11 cellular contexts compared by ENCODE assay signal in the genomic region with DNA sequence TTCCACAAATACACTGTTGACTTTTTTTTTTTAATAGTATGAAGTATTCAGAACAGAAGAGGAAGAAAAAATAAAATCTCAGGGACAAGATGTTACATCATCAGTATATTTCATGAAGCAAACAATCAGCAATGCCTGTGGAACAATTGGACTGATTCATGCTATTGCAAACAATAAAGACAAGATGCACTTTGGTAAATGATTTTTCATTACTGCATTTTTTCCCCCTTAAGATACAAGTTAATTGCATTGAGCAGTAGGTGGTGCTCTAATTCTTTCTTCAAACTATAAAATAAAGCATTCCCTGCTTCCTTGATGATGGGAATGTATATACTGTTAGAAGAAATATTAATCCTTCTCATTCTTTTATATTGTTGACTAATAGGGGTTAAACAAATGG. TPM values are rescaled to one million over a fixed set of nuclear protein-coding genes. Genes with fewer than 3 reads are reported as not detected.
DNase-seq lines count a peak whose midpoint lies in the region; ATAC-seq, FAIRE-seq and TF ChIP-seq lines count a peak whose summit lies in the region.
"Had no signal": no experiment of that assay in that cellular context is flagged by ENCODE, and none has a peak within 500 bp of the region (broad histone marks: within the 10 kb centered on the region; RNA-seq: fewer than 3 reads in every experiment).

No MANE protein-coding gene starts in this region.

- TF ChIP-seq POLR2A in HepG2 (IDR thresholded peaks at IDR 0.05; ENCODE audit: insufficient read depth in 1 of 2, low read depth in 2 of 2, low read length in 2 of 2) (no peak), right lobe of liver (IDR thresholded peaks at IDR 0.05) (no peak)

- H3K9me3 ChIP-seq in HepG2 (ENCODE audit: low read length) = no peaks in the 10 kb centered on the region
- H3K9me3 ChIP-seq in right lobe of liver = no peaks in the 10 kb centered on the region
- no peaks in the 10 kb centered on the region for H3K9me3 ChIP-seq in PC-3 (ENCODE audit: low read length)
- no peaks in the 10 kb centered on the region for H3K9me3 ChIP-seq in upper lobe of right lung
- H3K9me3 ChIP-seq: Peyer's patch had no signal

- no peaks in the 10 kb centered on the region for H3K4me1 Mint-ChIP-seq in activated CD4-positive, alpha-beta T cell treated with anti-CD3 and anti-CD28 coated beads for 36 hours
- H3K4me1 Mint-ChIP-seq: activated naive CD4-positive, alpha-beta T cell treated with anti-CD3 and anti-CD28 coated beads, Interleukin-2, amount 10 ng/mL, durations not matched to agents 7 days and 5 days had no signal

- H3K27ac ChIP-seq in HepG2 (ENCODE audit: extremely low read length, insufficient read depth, low read length) (no peak overlapping the region), right lobe of liver (no peak overlapping the region), PC-3 (ENCODE audit: low read length) (no peak overlapping the region), upper lobe of right lung (no peak overlapping the region)
- H3K27ac ChIP-seq: Peyer's patch had no signal

- TF ChIP-seq CTCF in HepG2 (CRISPR knock-in tag; IDR thresholded peaks at IDR 0.05) (peak; percentile 46), right lobe of liver (IDR thresholded peaks at IDR 0.05) (peak in 2 of 4 donors; percentile 16 to 21), PC-3 (conservative IDR thresholded peaks at IDR 0.05; ENCODE audit: low read depth, low read length) (peak; percentile 57), fibroblast of mammary gland (conservative IDR thresholded peaks at IDR 0.05; ENCODE audit: control insufficient read depth, insufficient read depth, low read depth, low read length) (peak; percentile 43), upper lobe of right lung (IDR thresholded peaks at IDR 0.05) (peak; percentile 29)

- no peak overlapping the region for H3K4me3 Mint-ChIP-seq in activated CD4-positive, alpha-beta T cell treated with anti-CD3 and anti-CD28 coated beads for 36 hours
- H3K4me3 Mint-ChIP-seq: activated naive CD4-positive, alpha-beta T cell treated with anti-CD3 and anti-CD28 coated beads, Interleukin-2, amount 10 ng/mL, durations not matched to agents 7 days and 5 days had no signal

- H3K4me3 ChIP-seq in HepG2 (replicated peaks in 1 of 3; ENCODE audit: insufficient read depth in 1 of 3, low read depth in 2 of 3, low read length in 3 of 3) (no peak overlapping the region), right lobe of liver (no peak overlapping the region), PC-3 (ENCODE audit: low read length) (no peak overlapping the region), fibroblast of mammary gland (ENCODE audit: control insufficient read depth, low read depth, low read length) (no peak overlapping the region), upper lobe of right lung (no peak overlapping the region)
- H3K4me3 ChIP-seq: Peyer's patch had no signal

- no peak overlapping the region for H3K9ac ChIP-seq in HepG2 (ENCODE audit: insufficient read depth, low read depth, low read length)
- H3K9ac ChIP-seq in PC-3 (ENCODE audit: low read length) = no peak overlapping the region

- CTCF ChIA-PET in HepG2 (lab: Yijun Ruan, JAX; ENCODE audit: low intra/inter-chr PET ratio, low total read pairs) (interaction anchor here (0.7 kb wide), 1 partner anchor 108 kb away, joined by 3 read pairs; no protein-coding TSS in a partner anchor), PC-3 (lab: Charles Lee) (no interaction called here)
- CTCF ChIA-PET in activated CD4-positive, alpha-beta T cell treated with anti-CD3 and anti-CD28 coated beads for 36 hours (lab: Charles Lee) = no interaction called here

- no peaks in the 10 kb centered on the region for H3K27me3 ChIP-seq in HepG2 (ENCODE audit: control insufficient read depth in 1 of 2, insufficient read depth in 2 of 2, low read length in 2 of 2)
- no peaks in the 10 kb centered on the region for H3K27me3 ChIP-seq in right lobe of liver
- no peaks in the 10 kb centered on the region for H3K27me3 ChIP-seq in PC-3 (ENCODE audit: low read length)
- H3K27me3 ChIP-seq in upper lobe of right lung = no peaks in the 10 kb centered on the region
- H3K27me3 ChIP-seq: Peyer's patch had no signal

- BruUV-seq in HepG2 (replicated peaks; lab: Mats Ljungman, UMichigan) (no TSS peak), PC-3 (replicated peaks; lab: Mats Ljungman, UMichigan) (no TSS peak)

- H3K36me3 Mint-ChIP-seq in activated CD4-positive, alpha-beta T cell treated with anti-CD3 and anti-CD28 coated beads for 36 hours (ENCODE audit: low read depth) = peaks cover 29% of the 10 kb centered on the region

- ATAC-seq in HepG2 = no peak
- no peak for ATAC-seq in right lobe of liver
- peak; percentile 89 for ATAC-seq in PC-3
- ATAC-seq in upper lobe of right lung = no peak
- no peak for ATAC-seq in GM19035 (IDR thresholded peaks at IDR 0.05; ENCODE audit: unreplicated experiment)
- no peak for ATAC-seq in activated CD4-positive, alpha-beta T cell treated with anti-CD3 and anti-CD28 coated beads for 36 hours
- ATAC-seq: left cardiac atrium had no signal

- no peak for TF ChIP-seq RAD21 in HepG2 (CRISPR knock-in tag; IDR thresholded peaks at IDR 0.05)

- no peaks in the 10 kb centered on the region for H3K9me2 ChIP-seq in PC-3 (replicated peaks; ENCODE audit: low read length)

- in situ Hi-C loops in HepG2 (cut with HindIII; ENCODE audit: extremely low pct_ligation_motif_present, low pct_unique_long_range_greater_than_20kb) = no loop called here

- H3K79me2 ChIP-seq in HepG2 (ENCODE audit: insufficient read depth, low read length) (no peaks in the 10 kb centered on the region), PC-3 (ENCODE audit: low read length) (no peaks in the 10 kb centered on the region)

- peaks cover 4% of the 10 kb centered on the region for H3F3A ChIP-seq in PC-3 (ENCODE audit: low read length, unreplicated experiment)

- peak; percentile 31 for DNase-seq in HepG2 (ENCODE audit: low spot score)
- no peak for DNase-seq in right lobe of liver
- DNase-seq in PC-3 = peak; percentile 64
- peak; percentile 60 for DNase-seq in fibroblast of mammary gland (ENCODE audit: low read depth)
- no peak for DNase-seq in upper lobe of right lung
- DNase-seq in NCI-H510A (lab: John Stamatoyannopoulos, UW) = no peak
- no peak for DNase-seq in activated CD4-positive, alpha-beta T cell treated with anti-CD3 and anti-CD28 coated beads for 36 hours
- DNase-seq: activated naive CD4-positive, alpha-beta T cell treated with anti-CD3 and anti-CD28 coated beads, Interleukin-2, amount 10 ng/mL, durations not matched to agents 7 days and 5 days; left cardiac atrium; Peyer's patch had no signal

- H3K27ac Mint-ChIP-seq in activated CD4-positive, alpha-beta T cell treated with anti-CD3 and anti-CD28 coated beads for 36 hours = no peak overlapping the region

- H3K9me3 Mint-ChIP-seq in activated CD4-positive, alpha-beta T cell treated with anti-CD3 and anti-CD28 coated beads for 36 hours (ENCODE audit: low read depth) = no peaks in the 10 kb centered on the region
- H3K9me3 Mint-ChIP-seq: activated naive CD4-positive, alpha-beta T cell treated with anti-CD3 and anti-CD28 coated beads, Interleukin-2, amount 10 ng/mL, durations not matched to agents 7 days and 5 days had no signal

- TF ChIP-seq EP300 in HepG2 (IDR thresholded peaks at IDR 0.05; ENCODE audit: low read depth in 2 of 2, low read length in 2 of 2) (no peak), HepG2 (CRISPR knock-in tag; IDR thresholded peaks at IDR 0.05; ENCODE audit: borderline replicate concordance) (no peak)

- no peak overlapping the region for H2AFZ ChIP-seq in HepG2 (ENCODE audit: low read length)
- H2AFZ ChIP-seq in PC-3 (ENCODE audit: low read length) = no peak overlapping the region

- no peak for FAIRE-seq in HepG2 (lab: Jason Lieb, UNC)

- no peaks in the 10 kb centered on the region for H3K27me3 Mint-ChIP-seq in activated CD4-positive, alpha-beta T cell treated with anti-CD3 and anti-CD28 coated beads for 36 hours
- H3K27me3 Mint-ChIP-seq: activated naive CD4-positive, alpha-beta T cell treated with anti-CD3 and anti-CD28 coated beads, Interleukin-2, amount 10 ng/mL, durations not matched to agents 7 days and 5 days had no signal

- intact Hi-C loops in HepG2 (cut with micrococcal nuclease; ENCODE audit: unreplicated experiment) (loop anchor here (5.0 kb wide), 1 partner anchor 71 kb away; the partner anchor contains the start of gene LMO7), right lobe of liver (cut with DNase I) (no loop called here), PC-3 (cut with micrococcal nuclease) (loop anchor here (2.0 to 5.0 kb wide), 3 partner anchors 56 to 108 kb away; partner anchors contain the start of gene LMO7), upper lobe of right lung (cut with DNase I) (no loop called here)
- intact Hi-C loops in activated CD4-positive, alpha-beta T cell treated with anti-CD3 and anti-CD28 coated beads for 36 hours (cut with DNase I, micrococcal nuclease) = loop anchor here in 1 of 2 experiments (1.0 kb wide), 1 partner anchor 8 kb away; no protein-coding TSS in a partner anchor

- H3K4me2 ChIP-seq in HepG2 (ENCODE audit: low read depth, low read length) (no peak overlapping the region), PC-3 (ENCODE audit: low read length) (no peak overlapping the region)

- POLR2A ChIA-PET in HepG2 (lab: Yijun Ruan, JAX) (no interaction called here), PC-3 (lab: Charles Lee; ENCODE audit: unreplicated experiment) (no interaction called here)
- POLR2A ChIA-PET in activated CD4-positive, alpha-beta T cell treated with anti-CD3 and anti-CD28 coated beads for 36 hours (lab: Charles Lee) = no interaction called here

- H3K4me1 ChIP-seq in HepG2 (ENCODE audit: insufficient read depth, low read length) (no peaks in the 10 kb centered on the region), right lobe of liver (no peaks in the 10 kb centered on the region), PC-3 (ENCODE audit: insufficient read depth, low read length) (0 out of 2 replicates have a peak, but pooled peaks cover 6% of the 10 kb centered on the region), upper lobe of right lung (no peaks in the 10 kb centered on the region)
- H3K4me1 ChIP-seq: Peyer's patch had no signal

- no peaks in the 10 kb centered on the region for H4K20me1 ChIP-seq in HepG2 (ENCODE audit: insufficient read depth, low read length)
- no peaks in the 10 kb centered on the region for H4K20me1 ChIP-seq in PC-3 (ENCODE audit: low read length)

- H3K36me3 ChIP-seq in HepG2 (replicated peaks in 1 of 2; ENCODE audit: control insufficient read depth in 1 of 2, insufficient read depth in 2 of 2, low read length in 2 of 2) = peaks cover 2 to 27% of the 10 kb centered on the region in 2 experiments; a peak in 4 of 5 replicates
- H3K36me3 ChIP-seq in right lobe of liver = peaks cover 0 to 34% (median 6%) of the 10 kb centered on the region in 4 donors
- H3K36me3 ChIP-seq in PC-3 (ENCODE audit: low read depth, low read length) = peaks cover 15% of the 10 kb centered on the region; the same call in 1 of the 2 replicates
- H3K36me3 ChIP-seq in upper lobe of right lung = peaks cover 42% of the 10 kb centered on the region

RNA-seq across cellular contexts. Expression of gene UCHL3, which starts 17.1 kb away (rescaled TPM):
- total RNA-seq in HepG2 (2016; rRNA removed; fragmentation: Illumina TruSeq; extraction: Trizol) = 93.3 and 123 TPM in 2 replicates
- total RNA-seq in HepG2 (2016; cell fraction: cytosol; rRNA removed; fragmentation: Illumina TruSeq; extraction: Trizol; ENCODE audit: low read depth) = 82.5 and 87.8 TPM in 2 replicates
- total RNA-seq in HepG2 (2016; cell fraction: insoluble cytoplasmic fraction; rRNA removed; fragmentation: Illumina TruSeq; extraction: Trizol) = 92.3 and 138 TPM in 2 replicates
- total RNA-seq in HepG2 (2016; cell fraction: membrane; rRNA removed; fragmentation: Illumina TruSeq; extraction: Trizol) = 68.3 and 73.9 TPM in 2 replicates
- total RNA-seq in HepG2 (2016; cell fraction: nucleus; rRNA removed; fragmentation: Illumina TruSeq; extraction: Trizol) = 37.1 and 40.3 TPM in 2 replicates
- 31.1 and 36.2 TPM in 2 replicates for polyA plus RNA-seq in HepG2 (2011; rRNA removed)
- polyA plus RNA-seq in HepG2 (2011; cell fraction: cytosol; rRNA removed) = 15.7 and 23.5 TPM in 2 replicates
- 4.5 and 6.3 TPM in 2 replicates for polyA plus RNA-seq in HepG2 (2011; cell fraction: nucleus; rRNA removed)
- 33.4 and 35.9 TPM in 2 replicates for polyA plus RNA-seq in HepG2 (2012)
- polyA plus RNA-seq in HepG2 (2016; cell fraction: cytosol; fragmentation: Illumina TruSeq; extraction: Trizol; ENCODE audit: low read depth) = 60.9 and 71.4 TPM in 2 replicates
- 138 and 144 TPM in 2 replicates for polyA plus RNA-seq in HepG2 (2016; cell fraction: insoluble cytoplasmic fraction; fragmentation: Illumina TruSeq; extraction: Trizol; ENCODE audit: low read depth)
- polyA plus RNA-seq in HepG2 (2016; cell fraction: membrane; fragmentation: Illumina TruSeq; extraction: Trizol; ENCODE audit: low read depth) = 57.9 and 64.7 TPM in 2 replicates
- polyA plus RNA-seq in HepG2 (2016; cell fraction: nucleus; fragmentation: Illumina TruSeq; extraction: Trizol; ENCODE audit: insufficient read depth, low read depth) = 53.6 and 63.6 TPM in 2 replicates
- polyA minus RNA-seq in HepG2 (2011; rRNA and poly(A)+ RNA removed; ENCODE audit: low replicate concordance) = 2.7 and 5.8 TPM in 2 replicates
- polyA minus RNA-seq in HepG2 (2011; cell fraction: cytosol; rRNA and poly(A)+ RNA removed) = 10.5 and 16.3 TPM in 2 replicates
- 10.6 and 12.6 TPM in 2 replicates for polyA minus RNA-seq in HepG2 (2011; cell fraction: nucleus; rRNA and poly(A)+ RNA removed)
- total RNA-seq in right lobe of liver = 10 to 100 TPM; 14.8 to 33.9 (median 21.9) TPM
- total RNA-seq in PC-3 (2014; rRNA removed) = 38.6 and 50.0 TPM in 2 replicates
- 12.9 TPM for total RNA-seq in upper lobe of right lung
- 10 to 100 TPM; 42.2 to 45.3 TPM for total RNA-seq in activated CD4-positive, alpha-beta T cell treated with anti-CD3 and anti-CD28 coated beads for 36 hours

RNA-seq across cellular contexts. Expression of gene COMMD6, which starts 29.0 kb away (rescaled TPM):
- 97.0 and 110 TPM in 2 replicates for total RNA-seq in HepG2 (2016; rRNA removed; fragmentation: Illumina TruSeq; extraction: Trizol)
- total RNA-seq in HepG2 (2016; cell fraction: cytosol; rRNA removed; fragmentation: Illumina TruSeq; extraction: Trizol; ENCODE audit: low read depth) = 189 and 199 TPM in 2 replicates
- total RNA-seq in HepG2 (2016; cell fraction: insoluble cytoplasmic fraction; rRNA removed; fragmentation: Illumina TruSeq; extraction: Trizol) = 92.2 and 119 TPM in 2 replicates
- total RNA-seq in HepG2 (2016; cell fraction: membrane; rRNA removed; fragmentation: Illumina TruSeq; extraction: Trizol) = 218 and 223 TPM in 2 replicates
- total RNA-seq in HepG2 (2016; cell fraction: nucleus; rRNA removed; fragmentation: Illumina TruSeq; extraction: Trizol) = 34.9 and 44.4 TPM in 2 replicates
- polyA plus RNA-seq in HepG2 (2011; rRNA removed) = 163 and 164 TPM in 2 replicates
- 22.4 and 31.7 TPM in 2 replicates for polyA plus RNA-seq in HepG2 (2011; cell fraction: cytosol; rRNA removed)
- 6.4 and 12.7 TPM in 2 replicates for polyA plus RNA-seq in HepG2 (2011; cell fraction: nucleus; rRNA removed)
- polyA plus RNA-seq in HepG2 (2012) = 161 TPM in 2 replicates
- 256 and 272 TPM in 2 replicates for polyA plus RNA-seq in HepG2 (2016; cell fraction: cytosol; fragmentation: Illumina TruSeq; extraction: Trizol; ENCODE audit: low read depth)
- polyA plus RNA-seq in HepG2 (2016; cell fraction: insoluble cytoplasmic fraction; fragmentation: Illumina TruSeq; extraction: Trizol; ENCODE audit: low read depth) = 122 and 128 TPM in 2 replicates
- polyA plus RNA-seq in HepG2 (2016; cell fraction: membrane; fragmentation: Illumina TruSeq; extraction: Trizol; ENCODE audit: low read depth) = 231 and 243 TPM in 2 replicates
- 58.8 and 75.2 TPM in 2 replicates for polyA plus RNA-seq in HepG2 (2016; cell fraction: nucleus; fragmentation: Illumina TruSeq; extraction: Trizol; ENCODE audit: insufficient read depth, low read depth)
- polyA minus RNA-seq in HepG2 (2011; rRNA and poly(A)+ RNA removed; ENCODE audit: low replicate concordance) = 19.3 and 31.6 TPM in 2 replicates
- polyA minus RNA-seq in HepG2 (2011; cell fraction: cytosol; rRNA and poly(A)+ RNA removed) = 7.7 and 9.1 TPM in 2 replicates
- polyA minus RNA-seq in HepG2 (2011; cell fraction: nucleus; rRNA and poly(A)+ RNA removed) = 8.2 and 11.2 TPM in 2 replicates
- 10 to 100 TPM; 35.0 to 86.1 (median 58.2) TPM for total RNA-seq in right lobe of liver
- total RNA-seq in PC-3 (2014; rRNA removed) = 37.8 and 46.7 TPM in 2 replicates
- total RNA-seq in upper lobe of right lung = 142 TPM
- total RNA-seq in activated CD4-positive, alpha-beta T cell treated with anti-CD3 and anti-CD28 coated beads for 36 hours = 100 to 1,000 TPM; 103 to 121 TPM

Comparison
In these comparisons a context has a peak if more than half of its experiments do, and no peak if none do; other contexts are left out.
1. DNase-seq: peak in HepG2 (single experiment), PC-3 (single experiment) and fibroblast of mammary gland (single experiment); none in right lobe of liver (0 of 3), upper lobe of right lung (single experiment), NCI-H510A (single experiment) and activated CD4-positive, alpha-beta T cell treated with anti-CD3 and anti-CD28 coated beads for 36 hours (single experiment).
2. intact Hi-C loops: an anchor here in HepG2 (5.0 kb wide) and PC-3 (2.0 to 5.0 kb wide); none called in right lobe of liver and upper lobe of right lung.